11 cellular contexts compared by ENCODE assay signal in genomic region chr12:18165889-18166288, GRCh38.
A peak's percentile ranks its signal among the peaks of the same experiment; 100 is the strongest.
DNase-seq lines count a peak whose midpoint lies in the region; ATAC-seq and TF ChIP-seq lines count a peak whose summit lies in the region.
"Had no signal": no experiment of that assay in that cellular context is flagged by ENCODE, and none has a peak within 500 bp of the region (broad histone marks: within the 10 kb centered on the region; RNA-seq: fewer than 3 reads in every experiment).

No MANE protein-coding gene starts in this region.

- no peak for TF ChIP-seq POLR2A in GM18505 (IDR thresholded peaks at IDR 0.05; ENCODE audit: borderline replicate concordance, extremely low read depth, insufficient read depth, insufficient read length)
- TF ChIP-seq POLR2A in testis (IDR thresholded peaks at IDR 0.05), result no peak

- H2AFZ ChIP-seq in fibroblast of lung (ENCODE audit: low read length), result peak overlapping the region; percentile 87

- H3K4me1 ChIP-seq in fibroblast of lung (ENCODE audit: control insufficient read depth, extremely low read depth, insufficient read depth, low read length) (no peaks in the 10 kb centered on the region), testis (no peaks in the 10 kb centered on the region)

- no peaks in the 10 kb centered on the region for H4K20me1 ChIP-seq in fibroblast of lung (ENCODE audit: control insufficient read depth, extremely low read depth, insufficient read depth, low read length)

- H3K36me3 ChIP-seq in fibroblast of lung (ENCODE audit: control insufficient read depth, insufficient read depth, low read length) (no peaks in the 10 kb centered on the region), testis (ENCODE audit: low read depth, missing control alignments) (no peaks in the 10 kb centered on the region)
- H3K36me3 ChIP-seq: tibial nerve had no signal

- no peaks in the 10 kb centered on the region for H3K79me2 ChIP-seq in fibroblast of lung (ENCODE audit: control insufficient read depth, insufficient read depth, low read length)

- TF ChIP-seq CTCF in fibroblast of lung (conservative IDR thresholded peaks at IDR 0.05 in 1 of 2, IDR thresholded peaks at IDR 0.05 in 1 of 2; ENCODE audit: low read depth in 1 of 2, low read length in 2 of 2), result no peak
- no peak for TF ChIP-seq CTCF in testis (IDR thresholded peaks at IDR 0.05)

- intact Hi-C loops in testis (cut with DNase I; ENCODE audit: low total_unique reads), result no loop called here

- H3K27me3 ChIP-seq in fibroblast of lung (ENCODE audit: control insufficient read depth, insufficient read depth, low read length) (no peaks in the 10 kb centered on the region), testis (no peaks in the 10 kb centered on the region)
- H3K27me3 ChIP-seq: tibial nerve had no signal

- no peak overlapping the region for H3K9ac ChIP-seq in fibroblast of lung (ENCODE audit: insufficient read depth, low read length)

- H3K4me3 ChIP-seq in fibroblast of lung (replicated peaks in 1 of 4; ENCODE audit: control extremely low read depth in 1 of 4, insufficient read depth in 1 of 4, low read depth in 3 of 4, low read length in 4 of 4) (peak overlapping the region; percentile 9 to 47 (median 30)), testis (no peak overlapping the region)

- DNase-seq in fibroblast of lung (ENCODE audit: low read depth in 2 of 2), result no peak
- DNase-seq in testis, result no peak
- no peak for DNase-seq in GM03348 (ENCODE audit: low spot score)
- no peak for DNase-seq in activated naive CD4-positive, alpha-beta T cell (lab: John Stamatoyannopoulos, UW)
- DNase-seq in NCI-H2081 treated with DMSO at 0.1 percent for 48 hours (lab: John Stamatoyannopoulos, UW), result no peak
- DNase-seq: effector CD8-positive, alpha-beta T cell; left colon had no signal

- peak; percentile 47 for ATAC-seq in GM18505 (IDR thresholded peaks at IDR 0.05; ENCODE audit: unreplicated experiment)
- ATAC-seq in GM21390 (IDR thresholded peaks at IDR 0.05; ENCODE audit: unreplicated experiment), result peak; percentile 45
- ATAC-seq in HG03432 (IDR thresholded peaks at IDR 0.05; ENCODE audit: unreplicated experiment), result peak; percentile 56

- 62 to 69% methylated on average over 2 of the region's 2 CpGs for WGBS in testis, 2 donors

- peak overlapping the region; percentile 90 for H3K4me2 ChIP-seq in fibroblast of lung (ENCODE audit: extremely low read depth, insufficient read depth, low read length)

- H3K9me3 ChIP-seq in fibroblast of lung (ENCODE audit: control insufficient read depth, insufficient read depth, low read depth, low read length) (no peaks in the 10 kb centered on the region), testis (no peaks in the 10 kb centered on the region)
- H3K9me3 ChIP-seq: tibial nerve had no signal

- H3K27ac ChIP-seq in fibroblast of lung (ENCODE audit: insufficient read depth, low read length) (peak overlapping the region; percentile 5), testis (no peak overlapping the region)

Comparison
In these comparisons a context has a peak if more than half of its experiments do, and no peak if none do; other contexts are left out.
1. H3K4me3 ChIP-seq: peak in fibroblast of lung (4 of 4); none in testis (0 of 2).
2. Peak in every context shown above with its lines, with median percentiles within 50 percentile points of each other: ATAC-seq.